1 cellular context compared by ENCODE assay signal in the genomic region with DNA sequence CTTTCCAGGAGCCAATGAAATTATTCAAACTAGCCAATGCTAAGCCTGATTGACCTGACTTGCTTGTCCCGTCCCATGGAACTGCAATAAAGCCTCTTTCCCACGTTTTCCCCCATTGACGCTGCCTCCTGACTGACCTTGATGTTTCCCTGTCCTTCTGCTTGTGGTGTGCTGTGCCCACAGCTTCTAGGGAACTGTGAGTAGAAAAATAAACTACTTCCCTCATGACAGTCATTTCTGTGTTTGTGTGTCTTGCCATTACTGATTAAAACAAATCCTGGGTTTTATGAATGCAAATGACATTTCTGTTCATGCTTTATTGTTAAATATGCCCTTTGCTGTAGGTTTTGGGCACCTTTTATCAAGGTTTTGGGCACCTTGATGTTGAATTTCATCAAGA.
TF ChIP-seq lines count a peak whose summit lies in the region.

No MANE protein-coding gene starts in this region.

TF ChIP-seq in K562, 482 proteins besides CTCF, POLR2A, EP300 and RAD21 (continued from another document):
- TF ChIP-seq, protein P1, sequence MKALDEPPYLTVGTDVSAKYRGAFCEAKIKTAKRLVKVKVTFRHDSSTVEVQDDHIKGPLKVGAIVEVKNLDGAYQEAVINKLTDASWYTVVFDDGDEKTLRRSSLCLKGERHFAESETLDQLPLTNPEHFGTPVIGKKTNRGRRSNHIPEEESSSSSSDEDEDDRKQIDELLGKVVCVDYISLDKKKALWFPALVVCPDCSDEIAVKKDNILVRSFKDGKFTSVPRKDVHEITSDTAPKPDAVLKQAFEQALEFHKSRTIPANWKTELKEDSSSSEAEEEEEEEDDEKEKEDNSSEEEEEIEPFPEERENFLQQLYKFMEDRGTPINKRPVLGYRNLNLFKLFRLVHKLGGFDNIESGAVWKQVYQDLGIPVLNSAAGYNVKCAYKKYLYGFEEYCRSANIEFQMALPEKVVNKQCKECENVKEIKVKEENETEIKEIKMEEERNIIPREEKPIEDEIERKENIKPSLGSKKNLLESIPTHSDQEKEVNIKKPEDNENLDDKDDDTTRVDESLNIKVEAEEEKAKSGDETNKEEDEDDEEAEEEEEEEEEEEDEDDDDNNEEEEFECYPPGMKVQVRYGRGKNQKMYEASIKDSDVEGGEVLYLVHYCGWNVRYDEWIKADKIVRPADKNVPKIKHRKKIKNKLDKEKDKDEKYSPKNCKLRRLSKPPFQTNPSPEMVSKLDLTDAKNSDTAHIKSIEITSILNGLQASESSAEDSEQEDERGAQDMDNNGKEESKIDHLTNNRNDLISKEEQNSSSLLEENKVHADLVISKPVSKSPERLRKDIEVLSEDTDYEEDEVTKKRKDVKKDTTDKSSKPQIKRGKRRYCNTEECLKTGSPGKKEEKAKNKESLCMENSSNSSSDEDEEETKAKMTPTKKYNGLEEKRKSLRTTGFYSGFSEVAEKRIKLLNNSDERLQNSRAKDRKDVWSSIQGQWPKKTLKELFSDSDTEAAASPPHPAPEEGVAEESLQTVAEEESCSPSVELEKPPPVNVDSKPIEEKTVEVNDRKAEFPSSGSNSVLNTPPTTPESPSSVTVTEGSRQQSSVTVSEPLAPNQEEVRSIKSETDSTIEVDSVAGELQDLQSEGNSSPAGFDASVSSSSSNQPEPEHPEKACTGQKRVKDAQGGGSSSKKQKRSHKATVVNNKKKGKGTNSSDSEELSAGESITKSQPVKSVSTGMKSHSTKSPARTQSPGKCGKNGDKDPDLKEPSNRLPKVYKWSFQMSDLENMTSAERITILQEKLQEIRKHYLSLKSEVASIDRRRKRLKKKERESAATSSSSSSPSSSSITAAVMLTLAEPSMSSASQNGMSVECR (CRISPR knock-in tag; IDR thresholded peaks at IDR 0.05), result no peak
- TF ChIP-seq C11orf30 (IDR thresholded peaks at IDR 0.05; ENCODE audit: low read depth), result no peak
